28 cellular contexts compared by ENCODE assay signal in the genomic region with DNA sequence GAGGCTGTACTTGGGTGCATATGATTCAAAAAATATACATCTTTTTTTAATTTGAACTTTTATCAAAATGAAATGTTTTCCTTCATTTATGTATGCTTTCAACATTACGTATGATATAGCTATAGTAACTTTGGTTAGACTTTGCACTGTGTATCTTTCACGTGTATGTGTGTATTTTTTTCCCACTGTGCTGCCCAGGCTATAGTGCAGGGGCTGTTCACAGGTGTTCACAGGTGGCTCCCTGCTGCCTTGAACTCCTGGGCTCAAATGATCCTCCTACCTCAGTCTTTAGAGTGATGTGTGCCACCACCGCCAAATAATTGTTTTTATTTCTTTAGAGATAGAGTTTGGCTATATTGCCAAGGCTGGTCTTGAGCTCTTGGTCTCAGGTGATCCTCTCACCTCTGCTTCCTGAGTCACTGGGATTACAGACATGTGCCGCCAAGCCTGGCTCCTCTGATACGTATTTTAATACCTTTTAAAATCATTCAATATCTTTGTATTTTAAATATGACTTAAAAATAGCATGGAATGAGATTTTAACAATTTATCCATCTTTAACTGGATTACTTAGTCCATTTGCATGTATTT. TPM values are rescaled to one million over a fixed set of nuclear protein-coding genes. Genes with fewer than 3 reads are reported as not detected.
"Had no signal": no experiment of that assay in that cellular context is flagged by ENCODE, and none has a peak within 500 bp of the region (broad histone marks: within the 10 kb centered on the region; RNA-seq: fewer than 3 reads in every experiment).

No MANE protein-coding gene starts in this region.

- ATAC-seq: naive thymus-derived CD8-positive, alpha-beta T cell; natural killer cell treated with Interleukin-12 subunit alpha and Interleukin-12 subunit beta and Interleukin-15 and Interleukin-18, amount 100 ng/mL, for 72 hours; psoas muscle; stimulated activated effector memory CD8-positive, alpha-beta T cell treated with anti-CD3 and anti-CD28 coated beads, Interleukin-12 subunit alpha, Interleukin-12 subunit beta, amount 100 ng/mL, for 72 hours; stimulated activated naive B cell treated with anti-CD40 and anti-IgM and Interleukin-4, amounts not matched to agents 10 μg/mL and 1 μg/mL and 100 μg/mL, for 72 hours had no signal

- FAIRE-seq: small intestine had no signal

- H3K9me3 ChIP-seq: neutrophil, psoas muscle, right lobe of liver, sigmoid colon, stomach, thoracic aorta, thyroid gland, tibial nerve, upper lobe of right lung, uterus had no signal

- H3K27ac ChIP-seq: neutrophil, parathyroid adenoma, psoas muscle, right lobe of liver, sigmoid colon, stomach, thoracic aorta, thyroid gland, tibial nerve, upper lobe of right lung, uterus had no signal

- H3K4me1 ChIP-seq: parathyroid adenoma, psoas muscle, right lobe of liver, sigmoid colon, stomach, thyroid gland, tibial nerve, upper lobe of right lung, uterus had no signal

- DNase-seq: naive B cell; naive thymus-derived CD8-positive, alpha-beta T cell; nephron progenitor cell; nucleus accumbens; posterior cingulate gyrus; psoas muscle; right cardiac atrium; right lobe of liver; sigmoid colon; small intestine; stimulated activated CD4-positive, alpha-beta T cell treated with anti-CD3 and anti-CD28 coated beads, Interleukin-15, amount 100 ng/mL, for 24 hours; stimulated activated CD4-positive, alpha-beta T cell treated with anti-CD3 and anti-CD28 coated beads, Interleukin-2, amount 100 ng/mL, for 24 hours; stimulated activated CD4-positive, alpha-beta T cell treated with anti-CD3 and anti-CD28 coated beads, Interleukin-2, amount 100 ng/mL, for 48 hours; stimulated activated CD4-positive, alpha-beta T cell treated with anti-CD3 and anti-CD28 coated beads, Interleukin-4, amount 100 ng/mL, for 4 hours; stimulated activated naive B cell treated with anti-CD40 and anti-IgM and Interleukin-4, amounts not matched to agents 10 μg/mL and 1 μg/mL and 100 μg/mL, for 72 hours; stimulated activated naive CD4-positive, alpha-beta T cell treated with Interleukin-2 at 50 U/mL for 16 hours; stomach; thyroid gland; trophoblast cell; upper lobe of right lung; uterus had no signal

- H3K27me3 ChIP-seq: neutrophil, right lobe of liver, sigmoid colon, stomach, thyroid gland, tibial nerve, upper lobe of right lung, uterus had no signal

- H3K4me3 ChIP-seq: psoas muscle, right lobe of liver, sigmoid colon, stomach, thoracic aorta, thyroid gland, tibial nerve, upper lobe of right lung, uterus had no signal

- H3K36me3 ChIP-seq: neutrophil, right lobe of liver, sigmoid colon, stomach, thoracic aorta, thyroid gland, tibial nerve, upper lobe of right lung, uterus had no signal

RNA-seq across cellular contexts. Expression of a gene that starts 29.0 kb away (rescaled TPM):
- total RNA-seq: natural killer cell treated with Interleukin-12 subunit alpha and Interleukin-12 subunit beta and Interleukin-15 and Interleukin-18, amount 100 ng/mL, for 72 hours; skeletal muscle tissue; thoracic aorta had no signal
- polyA plus RNA-seq: naive thymus-derived CD8-positive, alpha-beta T cell had no signal
